Comparison of ENCODE assay signal across 18 cellular contexts in the genomic region with DNA sequence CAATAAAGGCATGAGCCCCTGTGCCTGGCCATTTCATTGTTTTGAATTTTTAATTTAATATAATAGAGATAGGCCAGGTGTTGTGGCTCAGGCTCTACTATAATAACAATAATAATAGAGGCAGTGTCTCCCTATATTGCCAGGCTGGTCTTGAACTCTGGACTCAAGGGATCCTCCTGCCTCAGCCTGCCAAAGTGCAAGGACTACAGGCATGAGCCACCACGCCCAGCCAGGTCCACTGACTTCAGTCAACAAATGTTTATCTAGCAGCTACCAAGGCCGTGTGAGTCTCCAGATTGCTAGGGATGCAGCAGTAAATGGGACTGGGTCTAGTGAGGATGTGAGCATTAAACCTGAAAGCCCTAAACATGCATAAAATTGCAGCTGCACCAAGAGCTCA. TPM values are rescaled to one million over a fixed set of nuclear protein-coding genes. Genes with fewer than 3 reads are reported as not detected.
A peak's percentile ranks its signal among the peaks of the same experiment; 100 is the strongest.
DNase-seq lines count a peak whose midpoint lies in the region; ATAC-seq and TF ChIP-seq lines count a peak whose summit lies in the region.
"Had no signal": no experiment of that assay in that cellular context is flagged by ENCODE, and none has a peak within 500 bp of the region (broad histone marks: within the 10 kb centered on the region; RNA-seq: fewer than 3 reads in every experiment).

No MANE protein-coding gene starts in this region.

- ATAC-seq in activated naive CD8-positive, alpha-beta T cell treated with anti-CD3 and anti-CD28 coated beads, Interleukin-2, amount 50 U/mL, for 24 hours = no peak
- ATAC-seq in activated B cell treated with CpG ODN at 0.5 μM for 24 hours (ENCODE audit: low read depth) = no peak
- ATAC-seq in naive thymus-derived CD8-positive, alpha-beta T cell = no peak

- no peaks in the 10 kb centered on the region for H3K36me3 ChIP-seq in neural progenitor cell

- H3K4me2 ChIP-seq in neural progenitor cell = no peak overlapping the region
- H3K4me2 ChIP-seq: BLaER1 had no signal

- H3K4me1 Mint-ChIP-seq in activated naive CD8-positive, alpha-beta T cell treated with anti-CD3 and anti-CD28 coated beads, Interleukin-2, amount 50 U/mL, for 24 hours = peaks cover 49% of the 10 kb centered on the region
- peaks cover 35% of the 10 kb centered on the region for H3K4me1 Mint-ChIP-seq in activated naive CD8-positive, alpha-beta T cell treated with anti-CD3 and anti-CD28 coated beads for 36 hours
- peaks cover 38% of the 10 kb centered on the region for H3K4me1 Mint-ChIP-seq in activated B cell treated with CpG ODN at 0.5 μM for 24 hours
- H3K4me1 Mint-ChIP-seq in naive thymus-derived CD8-positive, alpha-beta T cell = peaks cover 27 to 62% (median 46%) of the 10 kb centered on the region in 4 donors
- peaks cover 31% of the 10 kb centered on the region for H3K4me1 Mint-ChIP-seq in neural progenitor cell

- intact Hi-C loops in activated B cell treated with CpG ODN at 0.5 μM for 24 hours (cut with micrococcal nuclease) = no loop called here

- H3K9me3 Mint-ChIP-seq in activated naive CD8-positive, alpha-beta T cell treated with anti-CD3 and anti-CD28 coated beads, Interleukin-2, amount 50 U/mL, for 24 hours = no peaks in the 10 kb centered on the region
- no peaks in the 10 kb centered on the region for H3K9me3 Mint-ChIP-seq in activated naive CD8-positive, alpha-beta T cell treated with anti-CD3 and anti-CD28 coated beads for 36 hours
- H3K9me3 Mint-ChIP-seq in activated B cell treated with CpG ODN at 0.5 μM for 24 hours (no peaks in the 10 kb centered on the region), neural progenitor cell (no peaks in the 10 kb centered on the region)
- H3K9me3 Mint-ChIP-seq in naive thymus-derived CD8-positive, alpha-beta T cell = no peaks in the 10 kb centered on the region
- H3K9me3 Mint-ChIP-seq: CD4-positive, alpha-beta memory T cell had no signal

- CTCF ChIA-PET in activated B cell treated with CpG ODN at 0.5 μM for 24 hours (lab: Charles Lee) = interaction anchor here (1.0 to 13.5 kb wide), 2 partner anchors 37 to 58 kb away, joined by 3 to 353 read pairs; no protein-coding TSS in a partner anchor

- DNase-seq in activated naive CD8-positive, alpha-beta T cell treated with anti-CD3 and anti-CD28 coated beads, Interleukin-2, amount 50 U/mL, for 24 hours = no peak
- DNase-seq in activated naive CD8-positive, alpha-beta T cell treated with anti-CD3 and anti-CD28 coated beads for 36 hours = no peak
- DNase-seq in activated B cell treated with CpG ODN at 0.5 μM for 24 hours (no peak), neural progenitor cell (ENCODE audit: low spot score) (no peak), NCI-H1417 (lab: John Stamatoyannopoulos, UW) (no peak), activated gamma-delta T cell (lab: John Stamatoyannopoulos, UW) (no peak)
- no peak for DNase-seq in naive thymus-derived CD8-positive, alpha-beta T cell
- DNase-seq: DND-41, H7, KG1, NCI-H1092, NCI-H1436 treated with DMSO at 0.1 percent for 48 hours, NCI-H2029, NCI-H2227 treated with DMSO at 0.1 percent for 48 hours, NCI-H510A, SIG-M5 had no signal

- no peak overlapping the region for H2AFZ ChIP-seq in neural progenitor cell (replicated peaks)

- POLR2A ChIA-PET in activated B cell treated with CpG ODN at 0.5 μM for 24 hours (lab: Charles Lee) = interaction anchor here (0.5 to 2.7 kb wide), 5 partner anchors 12 to 194 kb away, joined by 3 to 13 read pairs (median 4); no protein-coding TSS in a partner anchor
- POLR2A ChIA-PET in naive thymus-derived CD8-positive, alpha-beta T cell (lab: Charles Lee) = interaction anchor here (0.6 to 2.2 kb wide), 5 partner anchors 23 to 480 kb away, joined by 3 to 14 read pairs (median 4); no protein-coding TSS in a partner anchor

- H3F3A ChIP-seq in neural progenitor cell (ENCODE audit: low read depth) = peaks cover 20% of the 10 kb centered on the region

- H4K20me1 ChIP-seq in neural progenitor cell (ENCODE audit: low read depth) = peaks cover 5% of the 10 kb centered on the region

- H3K9me3 ChIP-seq in neural progenitor cell (ENCODE audit: low read depth) = no peaks in the 10 kb centered on the region
- H3K9me3 ChIP-seq: BLaER1 had no signal

- H3K4me3 Mint-ChIP-seq in activated naive CD8-positive, alpha-beta T cell treated with anti-CD3 and anti-CD28 coated beads, Interleukin-2, amount 50 U/mL, for 24 hours = no peak overlapping the region
- no peak overlapping the region for H3K4me3 Mint-ChIP-seq in activated naive CD8-positive, alpha-beta T cell treated with anti-CD3 and anti-CD28 coated beads for 36 hours
- H3K4me3 Mint-ChIP-seq in activated B cell treated with CpG ODN at 0.5 μM for 24 hours = no peak overlapping the region
- peak overlapping the region in 1 of 10 donors; percentile 39 for H3K4me3 Mint-ChIP-seq in naive thymus-derived CD8-positive, alpha-beta T cell
- no peak overlapping the region for H3K4me3 Mint-ChIP-seq in neural progenitor cell
- H3K4me3 Mint-ChIP-seq: CD4-positive, alpha-beta memory T cell had no signal

- peak overlapping the region; percentile 33 for H3K27ac Mint-ChIP-seq in activated naive CD8-positive, alpha-beta T cell treated with anti-CD3 and anti-CD28 coated beads, Interleukin-2, amount 50 U/mL, for 24 hours
- no peak overlapping the region for H3K27ac Mint-ChIP-seq in activated naive CD8-positive, alpha-beta T cell treated with anti-CD3 and anti-CD28 coated beads for 36 hours
- peak overlapping the region; percentile 84 for H3K27ac Mint-ChIP-seq in activated B cell treated with CpG ODN at 0.5 μM for 24 hours
- H3K27ac Mint-ChIP-seq in naive thymus-derived CD8-positive, alpha-beta T cell = peak overlapping the region in 7 of 10 donors; percentile 15 to 90 (median 58)
- no peak overlapping the region for H3K27ac Mint-ChIP-seq in neural progenitor cell

- H3K9ac ChIP-seq in neural progenitor cell = no peak overlapping the region
- H3K9ac ChIP-seq: BLaER1 had no signal

- no peaks in the 10 kb centered on the region for H3K27me3 Mint-ChIP-seq in activated naive CD8-positive, alpha-beta T cell treated with anti-CD3 and anti-CD28 coated beads, Interleukin-2, amount 50 U/mL, for 24 hours
- H3K27me3 Mint-ChIP-seq in activated naive CD8-positive, alpha-beta T cell treated with anti-CD3 and anti-CD28 coated beads for 36 hours = no peaks in the 10 kb centered on the region
- no peaks in the 10 kb centered on the region for H3K27me3 Mint-ChIP-seq in activated B cell treated with CpG ODN at 0.5 μM for 24 hours
- no peaks in the 10 kb centered on the region for H3K27me3 Mint-ChIP-seq in naive thymus-derived CD8-positive, alpha-beta T cell
- H3K27me3 Mint-ChIP-seq in neural progenitor cell (ENCODE audit: insufficient read depth, low read depth) = no peaks in the 10 kb centered on the region
- H3K27me3 Mint-ChIP-seq: CD4-positive, alpha-beta memory T cell had no signal

- no peaks in the 10 kb centered on the region for H3K79me2 ChIP-seq in neural progenitor cell (ENCODE audit: low read depth)

- no peak overlapping the region for H3K4me3 ChIP-seq in neural progenitor cell
- H3K4me3 ChIP-seq: BLaER1 had no signal

- H3K4me1 ChIP-seq in neural progenitor cell = peaks cover 14% of the 10 kb centered on the region

- H3K36me3 Mint-ChIP-seq in activated naive CD8-positive, alpha-beta T cell treated with anti-CD3 and anti-CD28 coated beads, Interleukin-2, amount 50 U/mL, for 24 hours (ENCODE audit: low read depth) = peaks cover 45% of the 10 kb centered on the region
- peaks cover 32% of the 10 kb centered on the region for H3K36me3 Mint-ChIP-seq in activated naive CD8-positive, alpha-beta T cell treated with anti-CD3 and anti-CD28 coated beads for 36 hours
- H3K36me3 Mint-ChIP-seq in activated B cell treated with CpG ODN at 0.5 μM for 24 hours (ENCODE audit: low read depth) (peaks cover 79% of the 10 kb centered on the region), neural progenitor cell (peaks cover 28% of the 10 kb centered on the region)
- peaks cover 5 to 79% (median 19%) of the 10 kb centered on the region in 3 donors for H3K36me3 Mint-ChIP-seq in naive thymus-derived CD8-positive, alpha-beta T cell

- H3K27me3 ChIP-seq in neural progenitor cell = no peaks in the 10 kb centered on the region
- H3K27me3 ChIP-seq: BLaER1 had no signal

- TF ChIP-seq CTCF in activated B cell treated with CpG ODN at 0.5 μM for 24 hours (IDR thresholded peaks at IDR 0.05) = no peak
- no peak for TF ChIP-seq CTCF in neural progenitor cell (IDR thresholded peaks at IDR 0.05)

- no peak overlapping the region for H3K27ac ChIP-seq in neural progenitor cell
- H3K27ac ChIP-seq: BLaER1 had no signal

RNA-seq across cellular contexts. Expression of a gene that starts 13.8 kb away (rescaled TPM):
- total RNA-seq in activated naive CD8-positive, alpha-beta T cell treated with anti-CD3 and anti-CD28 coated beads for 36 hours = 100 to 1,000 TPM; 500 to 527 TPM
- total RNA-seq in activated B cell treated with CpG ODN at 0.5 μM for 24 hours = 373 and 399 TPM in 2 replicates
- 100 to 1,000 TPM; 385 to 391 TPM for total RNA-seq in naive thymus-derived CD8-positive, alpha-beta T cell
- polyA plus RNA-seq in naive thymus-derived CD8-positive, alpha-beta T cell = 10 to 100 TPM; 79.6 to 99.1 (median 92.8) TPM
- 477 and 633 TPM in 2 replicates for total RNA-seq in neural progenitor cell (ENCODE audit: low replicate concordance)

RNA-seq across cellular contexts. Expression of a gene that starts 15.0 kb away (rescaled TPM):
- 10 to 100 TPM; 70.6 to 71.6 TPM for total RNA-seq in activated naive CD8-positive, alpha-beta T cell treated with anti-CD3 and anti-CD28 coated beads for 36 hours
- total RNA-seq in activated B cell treated with CpG ODN at 0.5 μM for 24 hours (195 and 213 TPM in 2 replicates), neural progenitor cell (ENCODE audit: low replicate concordance) (45.6 and 81.8 TPM in 2 replicates)
- 100 to 1,000 TPM; 268 to 270 TPM for total RNA-seq in naive thymus-derived CD8-positive, alpha-beta T cell
- 100 to 1,000 TPM; 201 to 331 (median 218) TPM for polyA plus RNA-seq in naive thymus-derived CD8-positive, alpha-beta T cell

RNA-seq across cellular contexts. Expression of a gene that starts 53.2 kb away (rescaled TPM):
- total RNA-seq in activated naive CD8-positive, alpha-beta T cell treated with anti-CD3 and anti-CD28 coated beads for 36 hours = not detected
- total RNA-seq in activated B cell treated with CpG ODN at 0.5 μM for 24 hours (not detected in 2 replicates), neural progenitor cell (ENCODE audit: low replicate concordance) (3.6 and 3.9 TPM in 2 replicates)
- total RNA-seq in naive thymus-derived CD8-positive, alpha-beta T cell = not detected
- under 1 TPM in 1 of 3 donors, not detected in 2; 0.25 TPM for polyA plus RNA-seq in naive thymus-derived CD8-positive, alpha-beta T cell
- total RNA-seq: CD4-positive, alpha-beta memory T cell had no signal
- polyA plus RNA-seq: CD4-positive, alpha-beta memory T cell had no signal

Comparison
In these comparisons a context has a peak if more than half of its experiments do, and no peak if none do; other contexts are left out.
1. H3K27ac Mint-ChIP-seq: peak in activated naive CD8-positive, alpha-beta T cell treated with anti-CD3 and anti-CD28 coated beads, Interleukin-2, amount 50 U/mL, for 24 hours (single experiment), activated B cell treated with CpG ODN at 0.5 μM for 24 hours (single experiment) and naive thymus-derived CD8-positive, alpha-beta T cell (7 of 10); none in activated naive CD8-positive, alpha-beta T cell treated with anti-CD3 and anti-CD28 coated beads for 36 hours (single experiment) and neural progenitor cell (single experiment).